In the genomic region with DNA sequence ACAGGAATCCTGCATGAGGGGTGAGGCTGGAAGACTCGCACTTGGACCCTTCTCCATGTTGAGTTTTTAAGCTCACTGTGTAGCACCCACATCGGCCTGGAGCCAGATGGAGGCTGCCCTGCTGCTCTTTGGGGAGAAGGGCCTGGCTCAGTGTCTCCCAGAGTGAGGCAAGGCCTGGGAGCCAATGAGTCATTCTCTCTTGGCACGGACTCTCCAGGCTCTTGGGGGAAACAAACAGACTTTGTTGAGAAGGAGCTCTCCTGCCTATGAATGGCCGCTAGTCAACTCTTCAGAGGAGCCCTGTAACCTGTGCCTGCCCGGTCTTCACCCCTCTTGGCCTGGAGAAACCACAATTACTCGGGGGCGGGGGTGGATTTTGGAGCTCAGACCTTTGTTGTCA, we compare ENCODE assay signal across 12 cellular contexts. TPM values are rescaled to one million over a fixed set of nuclear protein-coding genes. Genes with fewer than 3 reads are reported as not detected.
DNase-seq lines count a peak whose midpoint lies in the region; ATAC-seq and TF ChIP-seq lines count a peak whose summit lies in the region.
"Had no signal": no experiment of that assay in that cellular context is flagged by ENCODE, and none has a peak within 500 bp of the region (broad histone marks: within the 10 kb centered on the region; RNA-seq: fewer than 3 reads in every experiment).

No MANE protein-coding gene starts in this region.

- H3K4me3 Mint-ChIP-seq in type B pancreatic cell, result no peak overlapping the region
- H3K4me3 Mint-ChIP-seq: activated T-helper 1 cell treated with anti-CD3 and anti-CD28 coated beads, Interleukin-12 subunit alpha, Interleukin-12 subunit beta, Interleukin-2, Interleukin-4 antibody, amounts not matched to agents 30 ng/mL and 10 ng/mL and 1 ng/mL, durations not matched to agents 14 hours and 24 hours and 36 hours; endodermal cell had no signal

- H3K27ac Mint-ChIP-seq in type B pancreatic cell, result no peak overlapping the region
- H3K27ac Mint-ChIP-seq: activated T-helper 1 cell treated with anti-CD3 and anti-CD28 coated beads, Interleukin-12 subunit alpha, Interleukin-12 subunit beta, Interleukin-2, Interleukin-4 antibody, amounts not matched to agents 30 ng/mL and 10 ng/mL and 1 ng/mL, durations not matched to agents 14 hours and 24 hours and 36 hours; endodermal cell had no signal

- H3K36me3 Mint-ChIP-seq in type B pancreatic cell, result no peaks in the 10 kb centered on the region

- H3K9me3 Mint-ChIP-seq in type B pancreatic cell, result peaks cover 6% of the 10 kb centered on the region
- H3K9me3 Mint-ChIP-seq: activated T-helper 1 cell treated with anti-CD3 and anti-CD28 coated beads, Interleukin-12 subunit alpha, Interleukin-12 subunit beta, Interleukin-2, Interleukin-4 antibody, amounts not matched to agents 30 ng/mL and 10 ng/mL and 1 ng/mL, durations not matched to agents 14 hours and 24 hours and 36 hours; endodermal cell had no signal

- DNase-seq in HPDE6-E6E7 (ENCODE audit: extremely low spot score), result peak; percentile 54
- DNase-seq in cerebellum (ENCODE audit: low spot score), result peak; percentile 7
- peak in 42 of 51 donors; percentile 1 to 84 (median 44) for DNase-seq in hypothalamus (lab: John Stamatoyannopoulos, UW)
- peak; percentile 74 for DNase-seq in stromal cell of bone marrow (ENCODE audit: low read depth)
- no peak for DNase-seq in NCI-H1092 treated with DMSO at 0.1 percent for 48 hours (lab: John Stamatoyannopoulos, UW)
- no peak for DNase-seq in type B pancreatic cell (ENCODE audit: extremely low spot score, unreplicated experiment)
- DNase-seq: endodermal cell, H7, mesendoderm had no signal

- ATAC-seq in GM21381 (IDR thresholded peaks at IDR 0.05; ENCODE audit: unreplicated experiment) (no peak), HG02840 (IDR thresholded peaks at IDR 0.05; ENCODE audit: low FRiP score, unreplicated experiment) (no peak)

- peaks cover 12% of the 10 kb centered on the region for H3K4me1 Mint-ChIP-seq in type B pancreatic cell (ENCODE audit: unreplicated experiment)

- H3K27me3 Mint-ChIP-seq in type B pancreatic cell, result peaks cover 9% of the 10 kb centered on the region

- no peak for TF ChIP-seq CTCF in type B pancreatic cell (conservative IDR thresholded peaks at IDR 0.05)

RNA-seq across cellular contexts. Expression of a gene that starts 50.8 kb away (rescaled TPM):
- total RNA-seq in cerebellum (9.0 TPM), type B pancreatic cell (ENCODE audit: low replicate concordance) (20.4 and 33.0 TPM in 2 replicates)

Comparison
In these comparisons a context has a peak if more than half of its experiments do, and no peak if none do; other contexts are left out.
1. DNase-seq: peak in HPDE6-E6E7 (single experiment), cerebellum (single experiment), hypothalamus (42 of 51) and stromal cell of bone marrow (single experiment); none in NCI-H1092 treated with DMSO at 0.1 percent for 48 hours (single experiment) and type B pancreatic cell (single experiment).